In the genomic region with DNA sequence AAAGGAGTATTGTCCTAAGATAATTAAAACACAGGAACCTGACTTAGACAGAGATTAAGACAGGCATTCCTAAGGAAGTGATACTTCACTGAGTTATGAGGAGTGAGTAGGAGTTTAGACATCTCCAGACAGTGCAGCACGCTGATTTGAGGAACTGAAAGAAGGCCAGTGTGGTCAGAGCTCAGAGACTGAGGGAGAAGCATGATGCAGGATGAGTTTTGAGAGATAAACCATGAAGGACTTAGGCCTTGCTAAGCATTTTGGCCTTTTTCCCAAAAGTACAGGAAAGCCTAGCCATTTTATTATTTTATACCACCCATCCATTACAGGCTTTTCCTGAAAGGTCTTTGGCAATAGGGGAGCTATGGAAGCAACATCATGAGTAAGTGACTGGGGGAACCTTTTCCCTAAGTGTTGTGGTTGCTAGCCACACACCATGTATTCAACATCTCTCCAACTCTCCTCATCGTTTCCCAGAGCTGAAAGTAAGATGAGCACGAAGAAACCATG, we compare ENCODE assay signal across 8 cellular contexts.
DNase-seq lines count a peak whose midpoint lies in the region; ATAC-seq and TF ChIP-seq lines count a peak whose summit lies in the region.

No MANE protein-coding gene starts in this region.

- H3K36me3 ChIP-seq in brain microvascular endothelial cell (replicated peaks) = no peaks in the 10 kb centered on the region

- in situ Hi-C loops in brain microvascular endothelial cell (cut with HindIII; ENCODE audit: low pct_ligation_motif_present, low sequenced_read_pairs) = no loop called here

- ATAC-seq in GM18505 (IDR thresholded peaks at IDR 0.05; ENCODE audit: unreplicated experiment) = peak; percentile 77
- ATAC-seq in HG03432 (IDR thresholded peaks at IDR 0.05; ENCODE audit: unreplicated experiment) = peak; percentile 45

- TF ChIP-seq CTCF in brain microvascular endothelial cell (IDR thresholded peaks at IDR 0.05; ENCODE audit: low read depth, low read length, missing control alignments) = no peak

- H3K4me3 ChIP-seq in brain microvascular endothelial cell (ENCODE audit: low read depth, low read length) = no peak overlapping the region

- TF ChIP-seq POLR2A in GM18505 (IDR thresholded peaks at IDR 0.05; ENCODE audit: borderline replicate concordance, extremely low read depth, insufficient read depth, insufficient read length) = no peak

- H3K27me3 ChIP-seq in brain microvascular endothelial cell (replicated peaks) = no peaks in the 10 kb centered on the region

- H3K27ac ChIP-seq in brain microvascular endothelial cell = peak overlapping the region; percentile 85

- peak; percentile 96 for DNase-seq in brain microvascular endothelial cell
- DNase-seq in non-pigmented ciliary epithelial cell (ENCODE audit: low read depth) = peak; percentile 95
- no peak for DNase-seq in SHP77 (lab: John Stamatoyannopoulos, UW)
- no peak for DNase-seq in stimulated activated CD4-positive, alpha-beta T cell treated with anti-CD3 and anti-CD28 coated beads, Interleukin-2, amount 100 ng/mL, for 24 hours
- DNase-seq in NCI-H524 treated with DMSO at 0.1 percent for 48 hours (lab: John Stamatoyannopoulos, UW) = no peak
- no peak for DNase-seq in retina

Comparison
In these comparisons a context has a peak if more than half of its experiments do, and no peak if none do; other contexts are left out.
1. DNase-seq: peak in brain microvascular endothelial cell (single experiment) and non-pigmented ciliary epithelial cell (single experiment); none in SHP77 (0 of 2), stimulated activated CD4-positive, alpha-beta T cell treated with anti-CD3 and anti-CD28 coated beads, Interleukin-2, amount 100 ng/mL, for 24 hours (0 of 2), NCI-H524 treated with DMSO at 0.1 percent for 48 hours (single experiment) and retina (single experiment).